ENCODE assay signal across 9 cellular contexts in genomic region chr18:58838165-58838860, GRCh38.
"Had no signal": no experiment of that assay in that cellular context is flagged by ENCODE, and none has a peak within 500 bp of the region (broad histone marks: within the 10 kb centered on the region; RNA-seq: fewer than 3 reads in every experiment).

No MANE protein-coding gene starts in this region.

- H3K4me1 ChIP-seq: esophagus muscularis mucosa had no signal

- H3K27me3 ChIP-seq: esophagus muscularis mucosa, tibial nerve had no signal

- H3K27ac ChIP-seq: esophagus muscularis mucosa, tibial nerve had no signal

- H3K9me3 ChIP-seq: esophagus muscularis mucosa, tibial nerve had no signal

- DNase-seq: activated CD4-positive, alpha-beta memory T cell treated with anti-CD3 and anti-CD28 coated beads for 36 hours; activated CD4-positive, alpha-beta T cell treated with anti-CD3 and anti-CD28 coated beads for 1 hour; activated gamma-delta T cell; activated T-cell treated with anti-CD3 and anti-CD28 coated beads, Interleukin-2, amount 50 U/mL, for 48 hours; right cardiac atrium; SW 1271 had no signal

- H3K4me3 ChIP-seq: esophagus muscularis mucosa, smooth muscle cell, tibial nerve had no signal

- H3K4me2 ChIP-seq: smooth muscle cell had no signal

- H3K36me3 ChIP-seq: esophagus muscularis mucosa, tibial nerve had no signal
